ENCODE assay signal across 11 cellular contexts in genomic region chr2:108194409-108195132, GRCh38. TPM values are rescaled to one million over a fixed set of nuclear protein-coding genes. Genes with fewer than 3 reads are reported as not detected.
DNase-seq lines count a peak whose midpoint lies in the region; ATAC-seq and TF ChIP-seq lines count a peak whose summit lies in the region.
"Had no signal": no experiment of that assay in that cellular context is flagged by ENCODE, and none has a peak within 500 bp of the region (broad histone marks: within the 10 kb centered on the region; RNA-seq: fewer than 3 reads in every experiment).

No MANE protein-coding gene starts in this region.

- intact Hi-C loops in heart left ventricle (cut with DNase I) (loop anchor here in 2 of 10 donors (10.0 kb wide), 2 partner anchors 390 to 1560 kb away; no protein-coding TSS in a partner anchor), cardiac septum (cut with DNase I) (no loop called here)

- H3K27me3 ChIP-seq in heart left ventricle (no peaks in the 10 kb centered on the region), foreskin keratinocyte (no peaks in the 10 kb centered on the region)

- TF ChIP-seq CTCF in heart left ventricle (IDR thresholded peaks at IDR 0.05): peak; percentile 21 to 70 (median 42)
- peak; percentile 64 for TF ChIP-seq CTCF in RWPE1 (conservative IDR thresholded peaks at IDR 0.05; ENCODE audit: low read depth)
- TF ChIP-seq CTCF in foreskin keratinocyte (conservative IDR thresholded peaks at IDR 0.05): peak; percentile 67
- TF ChIP-seq CTCF in type B pancreatic cell (conservative IDR thresholded peaks at IDR 0.05): peak; percentile 79

- H3K4me1 Mint-ChIP-seq in type B pancreatic cell (ENCODE audit: unreplicated experiment): peaks cover 7% of the 10 kb centered on the region
- H3K4me1 Mint-ChIP-seq: activated naive CD8-positive, alpha-beta T cell treated with anti-CD3 and anti-CD28 coated beads, Interleukin-2, amount 50 U/mL, for 24 hours had no signal

- CTCF ChIA-PET in RWPE1 (lab: Yijun Ruan, JAX): interaction anchor here (0.7 to 1.4 kb wide), 2 partner anchors 10 to 257 kb away, joined by 3 to 7 read pairs; no protein-coding TSS in a partner anchor

- no peaks in the 10 kb centered on the region for H3K36me3 ChIP-seq in heart left ventricle

- H3K27me3 Mint-ChIP-seq in type B pancreatic cell: no peaks in the 10 kb centered on the region

- H3K4me1 ChIP-seq in heart left ventricle: no peaks in the 10 kb centered on the region
- H3K4me1 ChIP-seq in foreskin keratinocyte: peaks cover 12% of the 10 kb centered on the region

- DNase-seq in heart left ventricle: no peak
- DNase-seq in cardiac septum (ENCODE audit: low spot score): no peak
- DNase-seq in RWPE1 (ENCODE audit: low spot score): no peak
- DNase-seq in foreskin keratinocyte: no peak
- DNase-seq in type B pancreatic cell (ENCODE audit: extremely low spot score, unreplicated experiment): no peak
- no peak for DNase-seq in pons (ENCODE audit: low spot score)
- no peak for DNase-seq in SKM-1 treated with dmso at 0.1 percent for 144 hours (lab: John Stamatoyannopoulos, UW; ENCODE audit: unreplicated experiment)
- DNase-seq: activated naive CD8-positive, alpha-beta T cell treated with anti-CD3 and anti-CD28 coated beads, Interleukin-2, amount 50 U/mL, for 24 hours; GF-D8 had no signal

- ATAC-seq in heart left ventricle (no peak), foreskin keratinocyte (no peak), HG03439 (IDR thresholded peaks at IDR 0.05; ENCODE audit: unreplicated experiment) (no peak)
- ATAC-seq: activated naive CD8-positive, alpha-beta T cell treated with anti-CD3 and anti-CD28 coated beads, Interleukin-2, amount 50 U/mL, for 24 hours had no signal

- H3K9me3 Mint-ChIP-seq in type B pancreatic cell: no peaks in the 10 kb centered on the region
- H3K9me3 Mint-ChIP-seq: activated naive CD8-positive, alpha-beta T cell treated with anti-CD3 and anti-CD28 coated beads, Interleukin-2, amount 50 U/mL, for 24 hours had no signal

- no peak for TF ChIP-seq POLR2A in heart left ventricle (IDR thresholded peaks at IDR 0.05)

- 55 to 64% (median 57%) methylated on average over 7 of the region's 7 CpGs for WGBS in heart left ventricle, 4 donors

- peaks cover 0 to 6% (median 0%) of the 10 kb centered on the region in 12 donors for H3K9me3 ChIP-seq in heart left ventricle

- no peak overlapping the region for H3K27ac Mint-ChIP-seq in type B pancreatic cell
- H3K27ac Mint-ChIP-seq: activated naive CD8-positive, alpha-beta T cell treated with anti-CD3 and anti-CD28 coated beads, Interleukin-2, amount 50 U/mL, for 24 hours had no signal

- H3K4me3 ChIP-seq in heart left ventricle: no peak overlapping the region
- H3K4me3 ChIP-seq: SK-N-MC had no signal

- POLR2A ChIA-PET in RWPE1 (lab: Yijun Ruan, JAX; ENCODE audit: low non-redundant PET): no interaction called here

- no peak overlapping the region for H3K4me3 Mint-ChIP-seq in type B pancreatic cell
- H3K4me3 Mint-ChIP-seq: activated naive CD8-positive, alpha-beta T cell treated with anti-CD3 and anti-CD28 coated beads, Interleukin-2, amount 50 U/mL, for 24 hours had no signal

- no peak overlapping the region for H3K27ac ChIP-seq in heart left ventricle
- H3K27ac ChIP-seq in RWPE1: no peak overlapping the region
- H3K27ac ChIP-seq in foreskin keratinocyte: no peak overlapping the region
- H3K27ac ChIP-seq: SK-N-MC had no signal

- H3K36me3 Mint-ChIP-seq in type B pancreatic cell: no peaks in the 10 kb centered on the region

RNA-seq across cellular contexts. Expression of gene SULT1C3, which starts 45.2 kb away (rescaled TPM):
- total RNA-seq in heart left ventricle (not detected), cardiac septum (not detected), foreskin keratinocyte (not detected in 2 replicates), type B pancreatic cell (ENCODE audit: low replicate concordance) (not detected in 2 replicates)
- polyA plus RNA-seq in heart left ventricle (not detected), foreskin keratinocyte (not detected in 2 replicates)
